In genomic region chr6:156934054-156934424, GRCh38 we compare ENCODE assay signal across 13 cellular contexts.
DNase-seq lines count a peak whose midpoint lies in the region; ATAC-seq and TF ChIP-seq lines count a peak whose summit lies in the region.
"Had no signal": no experiment of that assay in that cellular context is flagged by ENCODE, and none has a peak within 500 bp of the region (broad histone marks: within the 10 kb centered on the region; RNA-seq: fewer than 3 reads in every experiment).

No MANE protein-coding gene starts in this region.

- TF ChIP-seq CTCF in heart left ventricle (IDR thresholded peaks at IDR 0.05), result no peak
- TF ChIP-seq CTCF in PC-3 (conservative IDR thresholded peaks at IDR 0.05; ENCODE audit: low read depth, low read length), result no peak
- TF ChIP-seq CTCF in liver (IDR thresholded peaks at IDR 0.05; ENCODE audit: low read depth, low read length, missing input control), result no peak
- TF ChIP-seq CTCF in upper lobe of left lung (IDR thresholded peaks at IDR 0.05), result no peak

- H4K20me1 ChIP-seq in PC-3 (ENCODE audit: low read length), result 0 out of 2 replicates have a peak, but pooled peaks cover 5% of the 10 kb centered on the region

- CTCF ChIA-PET in PC-3 (lab: Charles Lee), result no interaction called here

- no peaks in the 10 kb centered on the region for H3F3A ChIP-seq in PC-3 (ENCODE audit: low read length, unreplicated experiment)

- H3K9ac ChIP-seq in PC-3 (ENCODE audit: low read length), result no peak overlapping the region
- peak overlapping the region in 1 of 2 donors; percentile 18 for H3K9ac ChIP-seq in liver (ENCODE audit: low read depth in 1 of 2, low read length in 2 of 2)

- no peak for TF ChIP-seq EP300 in upper lobe of left lung (IDR thresholded peaks at IDR 0.05)

- DNase-seq in heart left ventricle (no peak), Right ventricle myocardium superior (no peak), PC-3 (peak; percentile 60), upper lobe of left lung (no peak), AG20443 (ENCODE audit: low spot score) (no peak), NCI-H446 (lab: John Stamatoyannopoulos, UW) (no peak), NCI-H69 (lab: John Stamatoyannopoulos, UW) (no peak)
- DNase-seq: activated naive CD8-positive, alpha-beta T cell treated with anti-CD3 and anti-CD28 coated beads, Interleukin-2, amount 10 ng/mL, durations not matched to agents 7 days and 5 days; islet precursor cell; natural killer cell; NCI-H2171 treated with DMSO at 0.1 percent for 48 hours; spleen had no signal

- WGBS in heart left ventricle, 4 donors, result 43 to 67% (median 58%) methylated on average over 1 of the region's 1 CpG
- WGBS in liver, result 71% methylated on average over 1 of the region's 1 CpG
- 54 to 73% methylated on average over 1 of the region's 1 CpG for WGBS in upper lobe of left lung, 2 donors

- H3K36me3 ChIP-seq in heart left ventricle (peaks cover 0 to 13% (median 0%) of the 10 kb centered on the region in 9 donors), PC-3 (ENCODE audit: low read depth, low read length) (no peaks in the 10 kb centered on the region; the same call in 1 of the 2 replicates), liver (ENCODE audit: control insufficient read depth in 4 of 4, insufficient read depth in 3 of 4, low read depth in 1 of 4, low read length in 3 of 4) (peaks cover 0 to 8% (median 0%) of the 10 kb centered on the region in 4 donors), upper lobe of left lung (no peaks in the 10 kb centered on the region)

- H3K9me2 ChIP-seq in PC-3 (replicated peaks; ENCODE audit: low read length), result no peaks in the 10 kb centered on the region

- ATAC-seq in heart left ventricle, result no peak
- ATAC-seq in Right ventricle myocardium superior (ENCODE audit: poor library complexity), result no peak
- no peak; the same call in 1 of the 2 replicates for ATAC-seq in PC-3
- no peak for ATAC-seq in upper lobe of left lung (ENCODE audit: low FRiP score in 2 of 2)

- no peak for TF ChIP-seq RAD21 in liver (IDR thresholded peaks at IDR 0.05)

- POLR2A ChIA-PET in PC-3 (lab: Charles Lee; ENCODE audit: unreplicated experiment), result no interaction called here

- H3K79me2 ChIP-seq in PC-3 (ENCODE audit: low read length), result peaks cover 53% of the 10 kb centered on the region

- no peak overlapping the region for H2AFZ ChIP-seq in PC-3 (ENCODE audit: low read length)

- intact Hi-C loops in heart left ventricle (cut with DNase I), result loop anchor here in 1 of 10 donors (5.0 kb wide), 1 partner anchor 47 kb away; no protein-coding TSS in a partner anchor
- intact Hi-C loops in Right ventricle myocardium superior (cut with DNase I), result no loop called here
- intact Hi-C loops in PC-3 (cut with micrococcal nuclease), result no loop called here

- TF ChIP-seq POLR2A in heart left ventricle (IDR thresholded peaks at IDR 0.05) (no peak), upper lobe of left lung (IDR thresholded peaks at IDR 0.05) (no peak)

- peak overlapping the region in 10 of 12 donors; percentile 4 to 58 (median 40) for H3K27ac ChIP-seq in heart left ventricle
- no peak overlapping the region for H3K27ac ChIP-seq in PC-3 (ENCODE audit: low read length)
- H3K27ac ChIP-seq in liver (ENCODE audit: low read depth in 1 of 2, low read length in 2 of 2), result peak overlapping the region; percentile 77 to 86
- H3K27ac ChIP-seq in upper lobe of left lung, result peak overlapping the region; percentile 16 to 52 (median 29)

- BruUV-seq in PC-3 (replicated peaks; lab: Mats Ljungman, UMichigan), result no TSS peak

- no peaks in the 10 kb centered on the region for H3K9me3 ChIP-seq in heart left ventricle
- H3K9me3 ChIP-seq in PC-3 (ENCODE audit: low read length), result no peaks in the 10 kb centered on the region
- H3K9me3 ChIP-seq in liver (ENCODE audit: control insufficient read depth in 4 of 4, low read length in 3 of 4), result no peaks in the 10 kb centered on the region
- H3K9me3 ChIP-seq in upper lobe of left lung, result no peaks in the 10 kb centered on the region
- H3K9me3 ChIP-seq: spleen had no signal

- H3K27me3 ChIP-seq in heart left ventricle (no peaks in the 10 kb centered on the region), PC-3 (ENCODE audit: low read length) (no peaks in the 10 kb centered on the region), liver (ENCODE audit: control insufficient read depth in 4 of 4, insufficient read depth in 4 of 4, low read length in 3 of 4) (no peaks in the 10 kb centered on the region), upper lobe of left lung (no peaks in the 10 kb centered on the region)
- H3K27me3 ChIP-seq: spleen had no signal

- no peak overlapping the region for H3K4me3 ChIP-seq in heart left ventricle
- no peak overlapping the region for H3K4me3 ChIP-seq in PC-3 (ENCODE audit: low read length)
- no peak overlapping the region for H3K4me3 ChIP-seq in liver (ENCODE audit: low read depth in 1 of 3, low read length in 3 of 3)
- H3K4me3 ChIP-seq in upper lobe of left lung, result no peak overlapping the region
- H3K4me3 ChIP-seq: spleen had no signal

- H3K4me1 ChIP-seq in heart left ventricle (peaks cover 3 to 69% (median 27%) of the 10 kb centered on the region in 12 donors), PC-3 (ENCODE audit: insufficient read depth, low read length) (peaks cover 20% of the 10 kb centered on the region), liver (ENCODE audit: control insufficient read depth in 4 of 4, insufficient read depth in 4 of 4, low read length in 3 of 4) (peaks cover 0 to 35% (median 22%) of the 10 kb centered on the region in 4 donors), upper lobe of left lung (peaks cover 15 to 25% (median 18%) of the 10 kb centered on the region in 4 donors)

- peak overlapping the region; percentile 71 for H3K4me2 ChIP-seq in PC-3 (ENCODE audit: low read length)

TF ChIP-seq in liver, 16 proteins besides CTCF, POLR2A, EP300 and RAD21:
- TF ChIP-seq RXRA (IDR thresholded peaks at IDR 0.05), result no peak
- TF ChIP-seq SP1 (IDR thresholded peaks at IDR 0.05), result no peak
- no peak for TF ChIP-seq FOXA2 (IDR thresholded peaks at IDR 0.05)
- no peak for TF ChIP-seq EGR1 (IDR thresholded peaks at IDR 0.05; ENCODE audit: low read depth in 2 of 2)
- TF ChIP-seq YY1 (IDR thresholded peaks at IDR 0.05), result no peak
- TF ChIP-seq TAF1 (conservative IDR thresholded peaks at IDR 0.05), result no peak
- no peak for TF ChIP-seq HNF4A (conservative IDR thresholded peaks at IDR 0.05)
- no peak for TF ChIP-seq GABPA (IDR thresholded peaks at IDR 0.05 in 1 of 2, conservative IDR thresholded peaks at IDR 0.05 in 1 of 2)
- no peak for TF ChIP-seq ZBTB33 (IDR thresholded peaks at IDR 0.05)
- TF ChIP-seq NR2F2 (IDR thresholded peaks at IDR 0.05), result no peak
- TF ChIP-seq MAX (IDR thresholded peaks at IDR 0.05), result no peak
- no peak for TF ChIP-seq JUND (IDR thresholded peaks at IDR 0.05)
- TF ChIP-seq HNF4G (IDR thresholded peaks at IDR 0.05), result no peak
- TF ChIP-seq REST (IDR thresholded peaks at IDR 0.05), result no peak
